ENCODE assay signal across 14 cellular contexts in genomic region chr17:50768348-50768761, GRCh38. TPM values are rescaled to one million over a fixed set of nuclear protein-coding genes. Genes with fewer than 3 reads are reported as not detected.
DNase-seq lines count a peak whose midpoint lies in the region; ATAC-seq and TF ChIP-seq lines count a peak whose summit lies in the region.
"Had no signal": no experiment of that assay in that cellular context is flagged by ENCODE, and none has a peak within 500 bp of the region (broad histone marks: within the 10 kb centered on the region; RNA-seq: fewer than 3 reads in every experiment).

No MANE protein-coding gene starts in this region.

- no peak overlapping the region for H3K27ac Mint-ChIP-seq in endodermal cell
- H3K27ac Mint-ChIP-seq: activated CD8-positive, alpha-beta T cell treated with anti-CD3 and anti-CD28 coated beads, Interleukin-2, amount 10 ng/mL, durations not matched to agents 7 days and 5 days; activated naive CD4-positive, alpha-beta T cell treated with anti-CD3 and anti-CD28 coated beads, Interleukin-2, amount 10 ng/mL, durations not matched to agents 7 days and 5 days; naive thymus-derived CD4-positive, alpha-beta T cell had no signal

- H3K27me3 ChIP-seq in HCT116 (ENCODE audit: insufficient read depth, low read length) = no peaks in the 10 kb centered on the region
- no peaks in the 10 kb centered on the region for H3K27me3 ChIP-seq in endodermal cell (ENCODE audit: control insufficient read depth, insufficient read depth, low read length, poor library complexity, severe bottlenecking)
- no peaks in the 10 kb centered on the region for H3K27me3 ChIP-seq in trophoblast cell (ENCODE audit: insufficient read depth, low read length)
- H3K27me3 ChIP-seq in SJCRH30 = no peaks in the 10 kb centered on the region
- H3K27me3 ChIP-seq in ascending aorta = no peaks in the 10 kb centered on the region
- H3K27me3 ChIP-seq: cardiac muscle cell had no signal

- H4K8ac ChIP-seq in trophoblast cell (ENCODE audit: low read depth, low read length) = no peak overlapping the region

- no TSS peak for BruUV-seq in HCT116 (replicated peaks; lab: Mats Ljungman, UMichigan)

- no peaks in the 10 kb centered on the region for H3K79me2 ChIP-seq in HCT116 (ENCODE audit: insufficient read depth, low read length)
- no peaks in the 10 kb centered on the region for H3K79me2 ChIP-seq in trophoblast cell (ENCODE audit: control insufficient read depth, insufficient read depth, low read length, poor library complexity)

- peak overlapping the region; percentile 91 for H2AFZ ChIP-seq in HCT116 (ENCODE audit: low read depth, low read length, poor library complexity, severe bottlenecking)
- no peak overlapping the region for H2AFZ ChIP-seq in trophoblast cell (ENCODE audit: insufficient read depth, low read length, poor library complexity)

- no peaks in the 10 kb centered on the region for H3K9me2 ChIP-seq in HCT116 (ENCODE audit: insufficient read depth)

- no peaks in the 10 kb centered on the region for H3K9me3 ChIP-seq in HCT116 (ENCODE audit: control insufficient read depth in 1 of 2, insufficient read depth in 1 of 2, low read depth in 1 of 2, low read length in 2 of 2)
- no peaks in the 10 kb centered on the region for H3K9me3 ChIP-seq in endodermal cell (ENCODE audit: control insufficient read depth, low read length)
- H3K9me3 ChIP-seq in trophoblast cell (ENCODE audit: insufficient read depth, low read depth, low read length) = no peaks in the 10 kb centered on the region
- no peaks in the 10 kb centered on the region for H3K9me3 ChIP-seq in SJCRH30 (replicated peaks)
- no peaks in the 10 kb centered on the region for H3K9me3 ChIP-seq in ascending aorta

- H3K14ac ChIP-seq in trophoblast cell (ENCODE audit: low read length) = no peak overlapping the region

- H4K91ac ChIP-seq in trophoblast cell (ENCODE audit: low read depth, low read length) = no peak overlapping the region

- RAD21 ChIA-PET in HCT116 (lab: Charles Lee; ENCODE audit: low non-redundant PET in 1 of 2, low total read pairs in 2 of 2, uncharacterized antibody in 2 of 2, unreplicated experiment in 2 of 2) = no interaction called here

- WGBS in endodermal cell (ENCODE audit: insufficient coverage in 1 of 2, insufficient read length in 1 of 2), 2 experiments = 80 to 87% methylated on average over 6 to 7 of the region's 7 CpGs
- WGBS in trophoblast cell (ENCODE audit: extremely low coverage, insufficient coverage, insufficient read length) = 100% methylated on average over 2 of the region's 7 CpGs

- no peak overlapping the region for H3K4me3 Mint-ChIP-seq in endodermal cell
- H3K4me3 Mint-ChIP-seq: activated CD8-positive, alpha-beta T cell treated with anti-CD3 and anti-CD28 coated beads, Interleukin-2, amount 10 ng/mL, durations not matched to agents 7 days and 5 days; activated naive CD4-positive, alpha-beta T cell treated with anti-CD3 and anti-CD28 coated beads, Interleukin-2, amount 10 ng/mL, durations not matched to agents 7 days and 5 days; naive thymus-derived CD4-positive, alpha-beta T cell had no signal

- H3K9ac ChIP-seq in HCT116 (ENCODE audit: low read length) (0 out of 2 replicates have a peak overlapping the region, but pooled peaks have one; percentile 27), endodermal cell (ENCODE audit: extremely low read depth, low read length, poor library complexity, severe bottlenecking) (no peak overlapping the region), trophoblast cell (ENCODE audit: low read length) (peak overlapping the region; percentile 48)

- H3K4me3 ChIP-seq in HCT116 (replicated peaks in 1 of 2; ENCODE audit: low read depth in 1 of 2, low read length in 2 of 2) (peak overlapping the region in 1 of 2 experiments; percentile 9; a peak in 2 of 4 replicates), endodermal cell (ENCODE audit: low read length) (no peak overlapping the region), trophoblast cell (ENCODE audit: low read depth, low read length) (no peak overlapping the region), SJCRH30 (no peak overlapping the region), ascending aorta (no peak overlapping the region)
- H3K4me3 ChIP-seq: cardiac muscle cell had no signal

- H3K27ac ChIP-seq in HCT116 (ENCODE audit: low read depth, low read length) (no peak overlapping the region), endodermal cell (ENCODE audit: low read depth, low read length) (no peak overlapping the region), trophoblast cell (ENCODE audit: low read depth, low read length) (no peak overlapping the region), SJCRH30 (no peak overlapping the region), ascending aorta (no peak overlapping the region)
- H3K27ac ChIP-seq: cardiac muscle cell had no signal

- H3K36me3 Mint-ChIP-seq in endodermal cell (ENCODE audit: low read depth) = no peaks in the 10 kb centered on the region
- H3K36me3 Mint-ChIP-seq: activated naive CD4-positive, alpha-beta T cell treated with anti-CD3 and anti-CD28 coated beads, Interleukin-2, amount 10 ng/mL, durations not matched to agents 7 days and 5 days; naive thymus-derived CD4-positive, alpha-beta T cell had no signal

- peaks cover 2% of the 10 kb centered on the region for H3K27me3 Mint-ChIP-seq in endodermal cell (ENCODE audit: insufficient read depth)

- H4K12ac ChIP-seq in trophoblast cell (ENCODE audit: low read depth, low read length) = no peak overlapping the region

- CTCF ChIA-PET in HCT116 (lab: Charles Lee) = interaction anchor here (1.1 kb wide), 1 partner anchor 15 kb away, joined by 4 read pairs; no protein-coding TSS in a partner anchor

- TF ChIP-seq POLR2A in HCT116 (IDR thresholded peaks at IDR 0.05; ENCODE audit: borderline replicate concordance, extremely low read depth, insufficient read depth, insufficient read length) = no peak

- H2BK120ac ChIP-seq in trophoblast cell (ENCODE audit: insufficient read depth, low read length, poor library complexity) = no peak overlapping the region

- H3K4me2 ChIP-seq in HCT116 (ENCODE audit: low read length) (peak overlapping the region; percentile 73), trophoblast cell (ENCODE audit: low read length) (no peak overlapping the region)

- TF ChIP-seq CTCF in HCT116 (IDR thresholded peaks at IDR 0.05 in 2 of 3, conservative IDR thresholded peaks at IDR 0.05 in 1 of 3; ENCODE audit: borderline replicate concordance in 1 of 3, insufficient read depth in 1 of 3, low read depth in 2 of 3, low read length in 2 of 3) (no peak), endodermal cell (conservative IDR thresholded peaks at IDR 0.05) (no peak), ascending aorta (IDR thresholded peaks at IDR 0.05) (no peak)

- no peak overlapping the region for H3K18ac ChIP-seq in trophoblast cell (ENCODE audit: low read length)

- H3K4ac ChIP-seq in trophoblast cell (ENCODE audit: low read depth, low read length) = no peak overlapping the region

- no peak overlapping the region for H3K23ac ChIP-seq in trophoblast cell (ENCODE audit: low read length)

- H3K79me1 ChIP-seq in trophoblast cell (ENCODE audit: low read length) = no peaks in the 10 kb centered on the region

- H3K4me1 ChIP-seq in HCT116 (ENCODE audit: control insufficient read depth in 1 of 2, insufficient read depth in 2 of 2, low read length in 2 of 2) = peaks cover 10 to 12% of the 10 kb centered on the region in 2 experiments; a peak in 3 of 4 replicates
- H3K4me1 ChIP-seq in endodermal cell (ENCODE audit: control insufficient read depth, insufficient read depth, low read length) = peaks cover 12% of the 10 kb centered on the region
- peaks cover 9 to 14% of the 10 kb centered on the region in 2 experiments for H3K4me1 ChIP-seq in trophoblast cell (ENCODE audit: control insufficient read depth in 1 of 2, insufficient read depth in 2 of 2, low read length in 2 of 2)
- peaks cover 3% of the 10 kb centered on the region for H3K4me1 ChIP-seq in SJCRH30
- peaks cover 6 to 11% of the 10 kb centered on the region in 2 donors for H3K4me1 ChIP-seq in ascending aorta

- H3K36me3 ChIP-seq in HCT116 (ENCODE audit: control insufficient read depth in 1 of 2, insufficient read depth in 2 of 2, low read length in 2 of 2) = no peaks in the 10 kb centered on the region
- no peaks in the 10 kb centered on the region for H3K36me3 ChIP-seq in endodermal cell (ENCODE audit: control insufficient read depth, insufficient read depth, low read length)
- H3K36me3 ChIP-seq in trophoblast cell (ENCODE audit: control insufficient read depth in 1 of 2, insufficient read depth in 2 of 2, low read length in 2 of 2) = no peaks in the 10 kb centered on the region
- no peaks in the 10 kb centered on the region for H3K36me3 ChIP-seq in SJCRH30
- H3K36me3 ChIP-seq in ascending aorta = no peaks in the 10 kb centered on the region
- H3K36me3 ChIP-seq: cardiac muscle cell had no signal

- TF ChIP-seq RAD21 in HCT116 (IDR thresholded peaks at IDR 0.05; ENCODE audit: low read depth) = no peak

- no peak overlapping the region for H2AK5ac ChIP-seq in trophoblast cell (ENCODE audit: low read length)

- ATAC-seq in HCT116 (peak; percentile 94), GM18868 (IDR thresholded peaks at IDR 0.05; ENCODE audit: unreplicated experiment) (no peak)
- ATAC-seq: activated CD8-positive, alpha-beta T cell treated with anti-CD3 and anti-CD28 coated beads, Interleukin-2, amount 10 ng/mL, durations not matched to agents 7 days and 5 days; naive thymus-derived CD4-positive, alpha-beta T cell; sciatic nerve had no signal

- H4K20me1 ChIP-seq in HCT116 (ENCODE audit: insufficient read depth) = no peaks in the 10 kb centered on the region

- H3K4me1 Mint-ChIP-seq in endodermal cell = peaks cover 23% of the 10 kb centered on the region

- POLR2A ChIA-PET in HCT116 (lab: Charles Lee) = no interaction called here

- intact Hi-C loops in HCT116 (cut with micrococcal nuclease) = no loop called here
- intact Hi-C loops in ascending aorta (cut with DNase I) = no loop called here

- DNase-seq in HCT116 (ENCODE audit: low read depth, low spot score) (peak; percentile 37), NCI-H510A (lab: John Stamatoyannopoulos, UW) (peak; percentile 84), endodermal cell (peak; percentile 59), trophoblast cell (no peak), GM19238 (ENCODE audit: insufficient read length, low spot score) (no peak), SJCRH30 (no peak), ascending aorta (ENCODE audit: low spot score in 2 of 2) (no peak)
- DNase-seq: activated CD8-positive, alpha-beta T cell treated with anti-CD3 and anti-CD28 coated beads, Interleukin-2, amount 10 ng/mL, durations not matched to agents 7 days and 5 days; activated naive CD4-positive, alpha-beta T cell treated with anti-CD3 and anti-CD28 coated beads, Interleukin-2, amount 10 ng/mL, durations not matched to agents 7 days and 5 days; erythroblast; naive thymus-derived CD4-positive, alpha-beta T cell had no signal

- H3K9me3 Mint-ChIP-seq in endodermal cell = no peaks in the 10 kb centered on the region
- H3K9me3 Mint-ChIP-seq: activated naive CD4-positive, alpha-beta T cell treated with anti-CD3 and anti-CD28 coated beads, Interleukin-2, amount 10 ng/mL, durations not matched to agents 7 days and 5 days had no signal

- H2BK5ac ChIP-seq in trophoblast cell (ENCODE audit: low read depth, low read length, poor library complexity) = no peak overlapping the region

- H2BK12ac ChIP-seq in trophoblast cell (ENCODE audit: low read length) = no peak overlapping the region

RNA-seq across cellular contexts. Expression of gene ANKRD40CL, which starts 1.0 kb away (rescaled TPM):
- total RNA-seq in HCT116 (2021; ENCODE audit: unreplicated experiment) (0.57 TPM), endodermal cell (not detected), ascending aorta (not detected)
- polyA plus RNA-seq in HCT116 (2012) = not detected in 2 replicates
- not detected for polyA plus RNA-seq in endodermal cell (2013, experiment 1 of 2)
- not detected for polyA plus RNA-seq in endodermal cell (2013, experiment 2 of 2)
- not detected in 2 replicates for polyA plus RNA-seq in trophoblast cell (2013)
- not detected in 2 replicates for total RNA-seq in SJCRH30 (2014; rRNA removed; shearing (Covaris generic))
- total RNA-seq: activated CD8-positive, alpha-beta T cell treated with anti-CD3 and anti-CD28 coated beads, Interleukin-2, amount 10 ng/mL, durations not matched to agents 7 days and 5 days; cardiac muscle cell; naive thymus-derived CD4-positive, alpha-beta T cell; sciatic nerve had no signal
- polyA plus RNA-seq: cardiac muscle cell; naive thymus-derived CD4-positive, alpha-beta T cell had no signal

RNA-seq across cellular contexts. Expression of gene LUC7L3, which starts 49.0 kb away (rescaled TPM):
- total RNA-seq in HCT116 (2021; ENCODE audit: unreplicated experiment) = 184 TPM
- polyA plus RNA-seq in HCT116 (2012) = 65.6 and 97.0 TPM in 2 replicates
- 100 to 1,000 TPM; 122 to 169 TPM for total RNA-seq in endodermal cell
- polyA plus RNA-seq in endodermal cell (2013, experiment 1 of 2) = 252 TPM
- 214 TPM for polyA plus RNA-seq in endodermal cell (2013, experiment 2 of 2)
- 128 and 131 TPM in 2 replicates for polyA plus RNA-seq in trophoblast cell (2013)
- 54.9 and 84.7 TPM in 2 replicates for total RNA-seq in SJCRH30 (2014; rRNA removed; shearing (Covaris generic))
- 32.0 TPM for total RNA-seq in ascending aorta

Comparison
In these comparisons a context has a peak if more than half of its experiments do, and no peak if none do; other contexts are left out.
1. DNase-seq: peak in HCT116 (single experiment), NCI-H510A (single experiment) and endodermal cell (single experiment); none in trophoblast cell (0 of 2), GM19238 (single experiment), SJCRH30 (0 of 2) and ascending aorta (0 of 2).